ENCODE assay signal across 1 cellular context in the genomic region with DNA sequence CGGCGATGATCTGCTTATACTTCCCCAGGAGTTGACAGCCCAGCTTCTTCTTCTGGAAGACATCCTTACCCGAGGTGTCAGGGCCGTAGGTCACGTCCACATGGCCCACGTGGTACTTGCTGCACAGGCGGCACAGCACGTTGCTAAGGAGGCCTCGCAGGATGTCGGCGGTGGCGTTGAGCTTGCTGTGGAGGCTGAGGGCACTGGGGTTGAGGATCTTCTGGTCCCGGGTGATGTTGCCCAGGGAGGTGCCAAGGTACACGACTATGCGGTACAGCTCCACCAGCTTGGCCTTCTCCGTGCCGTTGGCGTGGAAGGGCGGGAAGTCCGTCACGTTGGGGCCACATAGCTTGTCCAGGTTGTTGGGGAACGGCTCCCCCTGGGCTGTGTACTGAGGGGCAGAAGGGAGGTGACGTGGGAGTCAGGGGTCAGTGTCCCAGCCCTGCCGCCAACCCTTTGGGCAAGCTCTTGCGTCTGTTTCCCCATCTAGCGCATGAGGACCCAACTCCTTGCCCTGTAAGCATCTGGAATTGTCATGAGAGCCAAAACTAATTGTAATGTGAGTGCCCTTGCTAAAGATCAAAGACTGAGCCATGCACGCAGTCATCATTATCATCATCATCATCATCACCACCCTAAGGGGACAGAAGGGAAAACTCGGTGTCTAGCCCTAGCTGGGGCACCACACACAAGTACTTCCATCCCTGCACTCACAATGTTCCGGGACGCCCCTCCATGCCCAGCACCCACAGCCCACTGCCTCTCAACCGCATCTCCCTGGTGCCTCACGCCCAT.
TF ChIP-seq lines count a peak whose summit lies in the region.

No MANE protein-coding gene starts in this region.

TF ChIP-seq in H1, 55 proteins besides CTCF, POLR2A, EP300 and RAD21:
- no peak for TF ChIP-seq NANOG (IDR thresholded peaks at IDR 0.05; ENCODE audit: insufficient read depth, low read depth, low read length, poor library complexity, severe bottlenecking)
- no peak for TF ChIP-seq EZH2 (IDR thresholded peaks at IDR 0.05; ENCODE audit: low read depth, low read length, severe bottlenecking)
- no peak for TF ChIP-seq ASH2L (IDR thresholded peaks at IDR 0.05; ENCODE audit: low read length)
- no peak for TF ChIP-seq KDM4A (IDR thresholded peaks at IDR 0.05; ENCODE audit: low read depth, low read length, severe bottlenecking)
- no peak for TF ChIP-seq NRF1 (IDR thresholded peaks at IDR 0.05; ENCODE audit: low read depth, low read length)
- TF ChIP-seq HDAC2 (IDR thresholded peaks at IDR 0.05; ENCODE audit: borderline replicate concordance in 1 of 2, low read depth in 2 of 2, low read length in 2 of 2), result no peak
- TF ChIP-seq PHF8 (conservative IDR thresholded peaks at IDR 0.05; ENCODE audit: low read depth, low read length), result no peak
- no peak for TF ChIP-seq MAFK (IDR thresholded peaks at IDR 0.05; ENCODE audit: low read depth, low read length)
- TF ChIP-seq KDM5A (IDR thresholded peaks at IDR 0.05; ENCODE audit: low read length), result no peak
- no peak for TF ChIP-seq KDM1A (IDR thresholded peaks at IDR 0.05; ENCODE audit: borderline replicate concordance, low read length)
- no peak for TF ChIP-seq ZNF274 (IDR thresholded peaks at IDR 0.05; ENCODE audit: borderline replicate concordance, extremely low read depth, low read length)
